12 cellular contexts compared by ENCODE assay signal in the genomic region with DNA sequence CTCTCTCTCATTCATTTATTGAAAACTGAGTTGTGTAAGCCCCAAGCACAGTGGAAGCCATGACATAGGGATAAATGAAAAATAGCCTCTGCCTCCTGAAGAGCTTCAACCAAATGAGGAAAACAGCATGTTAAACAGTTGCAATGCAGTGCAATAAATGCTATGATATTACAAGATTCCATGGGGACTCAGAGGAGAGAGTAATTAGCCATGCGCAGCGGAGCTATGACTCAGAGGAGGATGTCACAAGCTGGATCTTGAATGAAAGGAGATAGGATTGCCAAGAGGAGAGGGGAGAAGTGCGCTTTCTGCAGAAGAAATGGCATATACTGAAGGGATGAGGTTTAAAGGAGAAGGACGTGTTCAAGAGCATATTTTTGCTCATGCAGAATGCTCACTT.
DNase-seq lines count a peak whose midpoint lies in the region; ATAC-seq and TF ChIP-seq lines count a peak whose summit lies in the region.
"Had no signal": no experiment of that assay in that cellular context is flagged by ENCODE, and none has a peak within 500 bp of the region (broad histone marks: within the 10 kb centered on the region; RNA-seq: fewer than 3 reads in every experiment).

No MANE protein-coding gene starts in this region.

- no peak for ATAC-seq in gastroesophageal sphincter

- peaks cover 0 to 3% (median 0%) of the 10 kb centered on the region in 5 experiments for H3K9me3 Mint-ChIP-seq in brain

- no peak for TF ChIP-seq POLR2A in gastroesophageal sphincter (IDR thresholded peaks at IDR 0.05)

- no peaks in the 10 kb centered on the region for H3K36me3 ChIP-seq in gastroesophageal sphincter
- H3K36me3 ChIP-seq: BLaER1 treated with 17β-estradiol and CSF1 and Interleukin-3, amounts not matched to agents 10 nM and 100 nM; Peyer's patch had no signal

- H3K27ac Mint-ChIP-seq in brain = peak overlapping the region in 4 of 5 experiments; percentile 18 to 90 (median 48)

- peak; percentile 30 for DNase-seq in A172 (ENCODE audit: low spot score)
- DNase-seq in HPDE6-E6E7 (ENCODE audit: extremely low spot score) = peak; percentile 22
- peak; percentile 57 for DNase-seq in kidney glomerular epithelial cell (lab: John Stamatoyannopoulos, UW)
- DNase-seq in GM13977 (ENCODE audit: low spot score) = no peak
- no peak for DNase-seq in stimulated activated naive CD4-positive, alpha-beta T cell treated with Interleukin-2 at 50 U/mL for 16 hours (lab: John Stamatoyannopoulos, UW)
- no peak for DNase-seq in stimulated activated CD4-positive, alpha-beta T cell treated with anti-CD3 and anti-CD28 coated beads, Interleukin-2, amount 100 ng/mL, for 24 hours
- DNase-seq: activated CD4-positive, CD25-positive, alpha-beta regulatory T cell; NCI-H1417; Peyer's patch had no signal

- H3K4me3 ChIP-seq in gastroesophageal sphincter = no peak overlapping the region
- H3K4me3 ChIP-seq: BLaER1 treated with 17β-estradiol and CSF1 and Interleukin-3, amounts not matched to agents 10 nM and 100 nM; Peyer's patch had no signal

- in situ Hi-C loops in GM13977 (cut with MboI; ENCODE audit: low pct_unique_long_range_greater_than_20kb, low sequenced_read_pairs, unreplicated experiment) = no loop called here

- H3K9me3 ChIP-seq in gastroesophageal sphincter = no peaks in the 10 kb centered on the region
- H3K9me3 ChIP-seq: BLaER1 treated with 17β-estradiol and CSF1 and Interleukin-3, amounts not matched to agents 10 nM and 100 nM; Peyer's patch had no signal

- no peak overlapping the region for H3K27ac ChIP-seq in gastroesophageal sphincter
- H3K27ac ChIP-seq: BLaER1 treated with 17β-estradiol and CSF1 and Interleukin-3, amounts not matched to agents 10 nM and 100 nM had no signal

- H3K4me3 Mint-ChIP-seq in brain = no peak overlapping the region

- H3K36me3 Mint-ChIP-seq in brain = no peaks in the 10 kb centered on the region

- peaks cover 0 to 9% (median 7%) of the 10 kb centered on the region in 3 donors for H3K4me1 ChIP-seq in gastroesophageal sphincter
- H3K4me1 ChIP-seq: BLaER1 treated with 17β-estradiol and CSF1 and Interleukin-3, amounts not matched to agents 10 nM and 100 nM; Peyer's patch had no signal

- WGBS in gastroesophageal sphincter (ENCODE audit: low coverage in 1 of 2), 2 donors = 55 to 82% methylated on average over 2 to 4 of the region's 4 CpGs

- TF ChIP-seq CTCF in brain (conservative IDR thresholded peaks at IDR 0.05) (no peak), GM13977 (IDR thresholded peaks at IDR 0.05; ENCODE audit: extremely low read depth, insufficient read depth, missing control alignments) (no peak), gastroesophageal sphincter (IDR thresholded peaks at IDR 0.05) (no peak)

- no peak for TF ChIP-seq EP300 in gastroesophageal sphincter (IDR thresholded peaks at IDR 0.05)

- H3K27me3 Mint-ChIP-seq in brain = peaks cover 3% of the 10 kb centered on the region

- H3K27me3 ChIP-seq in gastroesophageal sphincter = peaks cover 3% of the 10 kb centered on the region
- H3K27me3 ChIP-seq: BLaER1 treated with 17β-estradiol and CSF1 and Interleukin-3, amounts not matched to agents 10 nM and 100 nM; Peyer's patch had no signal

- H3K4me1 Mint-ChIP-seq in brain = peaks cover 46% of the 10 kb centered on the region

Comparison
In these comparisons a context has a peak if more than half of its experiments do, and no peak if none do; other contexts are left out.
1. DNase-seq: peak in A172 (single experiment), HPDE6-E6E7 (single experiment) and kidney glomerular epithelial cell (single experiment); none in GM13977 (single experiment), stimulated activated naive CD4-positive, alpha-beta T cell treated with Interleukin-2 at 50 U/mL for 16 hours (single experiment) and stimulated activated CD4-positive, alpha-beta T cell treated with anti-CD3 and anti-CD28 coated beads, Interleukin-2, amount 100 ng/mL, for 24 hours (0 of 2).